Comparison of ENCODE assay signal across 6 cellular contexts in genomic region chr9:137606005-137606601, GRCh38. TPM values are rescaled to one million over a fixed set of nuclear protein-coding genes. Genes with fewer than 3 reads are reported as not detected.
DNase-seq lines count a peak whose midpoint lies in the region; ATAC-seq and TF ChIP-seq lines count a peak whose summit lies in the region.

No MANE protein-coding gene starts in this region.

- no peaks in the 10 kb centered on the region for H3K27me3 Mint-ChIP-seq in activated CD4-positive, alpha-beta T cell treated with anti-CD3 and anti-CD28 coated beads, Interleukin-2, amount 10 ng/mL, durations not matched to agents 24 days and 14 days

- peak overlapping the region; percentile 69 for H3K4me3 ChIP-seq in NT2/D1 (ENCODE audit: insufficient read length, low read depth)
- peak overlapping the region in 4 of 5 donors; percentile 63 to 83 (median 76) for H3K4me3 ChIP-seq in subcutaneous abdominal adipose tissue (ENCODE audit: low read depth in 1 of 5, low read length in 5 of 5)

- H3K27ac ChIP-seq in foreskin keratinocyte (no peak overlapping the region), subcutaneous abdominal adipose tissue (ENCODE audit: low read depth, low read length) (no peak overlapping the region)

- H3K9ac ChIP-seq in NT2/D1 (ENCODE audit: insufficient read length, low read depth) (peak overlapping the region; percentile 90), subcutaneous abdominal adipose tissue (ENCODE audit: low read length in 5 of 5) (peak overlapping the region in 4 of 5 donors; percentile 76 to 88 (median 80))

- H3K27ac Mint-ChIP-seq in activated CD4-positive, alpha-beta T cell treated with anti-CD3 and anti-CD28 coated beads, Interleukin-2, amount 10 ng/mL, durations not matched to agents 24 days and 14 days: peak overlapping the region; percentile 65

- peaks cover 28% of the 10 kb centered on the region for H3K4me1 Mint-ChIP-seq in activated CD4-positive, alpha-beta T cell treated with anti-CD3 and anti-CD28 coated beads, Interleukin-2, amount 10 ng/mL, durations not matched to agents 24 days and 14 days

- H3K9me3 ChIP-seq in NT2/D1 (ENCODE audit: insufficient read depth, low read length) (no peaks in the 10 kb centered on the region), subcutaneous abdominal adipose tissue (ENCODE audit: control insufficient read depth in 5 of 5, low read length in 5 of 5) (no peaks in the 10 kb centered on the region)

- intact Hi-C loops in activated CD4-positive, alpha-beta T cell treated with anti-CD3 and anti-CD28 coated beads, Interleukin-2, amount 10 ng/mL, durations not matched to agents 24 days and 14 days (cut with micrococcal nuclease): no loop called here

- TF ChIP-seq CTCF in foreskin keratinocyte (conservative IDR thresholded peaks at IDR 0.05): no peak

- peaks cover 30% of the 10 kb centered on the region for H3K4me1 ChIP-seq in NT2/D1 (ENCODE audit: insufficient read depth, insufficient read length)
- H3K4me1 ChIP-seq in foreskin keratinocyte: peaks cover 5% of the 10 kb centered on the region
- peaks cover 2 to 49% (median 30%) of the 10 kb centered on the region in 5 donors for H3K4me1 ChIP-seq in subcutaneous abdominal adipose tissue (ENCODE audit: control insufficient read depth in 5 of 5, insufficient read depth in 5 of 5, low read length in 5 of 5)

- H3K36me3 ChIP-seq in NT2/D1 (ENCODE audit: insufficient read depth, insufficient read length, low read length): peaks cover 6% of the 10 kb centered on the region
- no peaks in the 10 kb centered on the region for H3K36me3 ChIP-seq in subcutaneous abdominal adipose tissue (ENCODE audit: control insufficient read depth in 5 of 5, insufficient read depth in 5 of 5, low read length in 5 of 5)

- no peak for DNase-seq in activated CD4-positive, alpha-beta T cell treated with anti-CD3 and anti-CD28 coated beads, Interleukin-2, amount 10 ng/mL, durations not matched to agents 24 days and 14 days
- DNase-seq in activated CD4-positive, alpha-beta T cell treated with anti-CD3 and anti-CD28 coated beads for 4 hours: no peak
- DNase-seq in NT2/D1 (ENCODE audit: low read depth, low spot score) (no peak), foreskin keratinocyte (peak in 1 of 2 donors; percentile 13), DMS79 treated with DMSO at 0.1 percent for 48 hours (lab: John Stamatoyannopoulos, UW) (no peak)

- H3K27me3 ChIP-seq in NT2/D1 (ENCODE audit: insufficient read depth, insufficient read length) (peaks cover 23% of the 10 kb centered on the region), foreskin keratinocyte (no peaks in the 10 kb centered on the region), subcutaneous abdominal adipose tissue (ENCODE audit: control insufficient read depth in 5 of 5, insufficient read depth in 4 of 5, low read length in 5 of 5) (no peaks in the 10 kb centered on the region)

- no peaks in the 10 kb centered on the region for H3K36me3 Mint-ChIP-seq in activated CD4-positive, alpha-beta T cell treated with anti-CD3 and anti-CD28 coated beads, Interleukin-2, amount 10 ng/mL, durations not matched to agents 24 days and 14 days (ENCODE audit: low read depth)

- peak; percentile 23 for ATAC-seq in foreskin keratinocyte

- peak overlapping the region; percentile 85 for H3K4me3 Mint-ChIP-seq in activated CD4-positive, alpha-beta T cell treated with anti-CD3 and anti-CD28 coated beads, Interleukin-2, amount 10 ng/mL, durations not matched to agents 24 days and 14 days

- no peaks in the 10 kb centered on the region for H3K9me3 Mint-ChIP-seq in activated CD4-positive, alpha-beta T cell treated with anti-CD3 and anti-CD28 coated beads, Interleukin-2, amount 10 ng/mL, durations not matched to agents 24 days and 14 days

RNA-seq across cellular contexts. Expression of gene ARRDC1, which starts 0.6 kb away (rescaled TPM):
- 63.7 and 68.4 TPM in 2 replicates for total RNA-seq in activated CD4-positive, alpha-beta T cell treated with anti-CD3 and anti-CD28 coated beads, Interleukin-2, amount 10 ng/mL, durations not matched to agents 24 days and 14 days
- total RNA-seq in foreskin keratinocyte: 72.3 and 81.9 TPM in 2 replicates
- 103 and 119 TPM in 2 replicates for polyA plus RNA-seq in foreskin keratinocyte

RNA-seq across cellular contexts. Expression of gene EHMT1, which starts 12.7 kb away (rescaled TPM):
- 93.6 and 99.4 TPM in 2 replicates for total RNA-seq in activated CD4-positive, alpha-beta T cell treated with anti-CD3 and anti-CD28 coated beads, Interleukin-2, amount 10 ng/mL, durations not matched to agents 24 days and 14 days
- 38.1 and 45.3 TPM in 2 replicates for total RNA-seq in foreskin keratinocyte
- 20.2 and 22.8 TPM in 2 replicates for polyA plus RNA-seq in foreskin keratinocyte

RNA-seq across cellular contexts. Expression of gene ZMYND19, which starts 15.8 kb away (rescaled TPM):
- 86.4 and 92.4 TPM in 2 replicates for total RNA-seq in activated CD4-positive, alpha-beta T cell treated with anti-CD3 and anti-CD28 coated beads, Interleukin-2, amount 10 ng/mL, durations not matched to agents 24 days and 14 days
- 41.8 and 56.1 TPM in 2 replicates for total RNA-seq in foreskin keratinocyte
- 51.4 and 64.6 TPM in 2 replicates for polyA plus RNA-seq in foreskin keratinocyte

RNA-seq across cellular contexts. Expression of gene DPH7, which starts 27.4 kb away (rescaled TPM):
- 51.7 and 51.9 TPM in 2 replicates for total RNA-seq in activated CD4-positive, alpha-beta T cell treated with anti-CD3 and anti-CD28 coated beads, Interleukin-2, amount 10 ng/mL, durations not matched to agents 24 days and 14 days
- 29.6 and 30.2 TPM in 2 replicates for total RNA-seq in foreskin keratinocyte
- polyA plus RNA-seq in foreskin keratinocyte: 27.2 and 28.9 TPM in 2 replicates

RNA-seq across cellular contexts. Expression of gene MRPL41, which starts 54.4 kb away (rescaled TPM):
- total RNA-seq in activated CD4-positive, alpha-beta T cell treated with anti-CD3 and anti-CD28 coated beads, Interleukin-2, amount 10 ng/mL, durations not matched to agents 24 days and 14 days: 52.8 and 53.9 TPM in 2 replicates
- total RNA-seq in foreskin keratinocyte: 53.2 and 55.8 TPM in 2 replicates
- 80.9 and 88.0 TPM in 2 replicates for polyA plus RNA-seq in foreskin keratinocyte
